19 cellular contexts compared by ENCODE assay signal in genomic region chr9:90645721-90646120, GRCh38. TPM values are rescaled to one million over a fixed set of nuclear protein-coding genes. Genes with fewer than 3 reads are reported as not detected.
DNase-seq lines count a peak whose midpoint lies in the region; ATAC-seq and TF ChIP-seq lines count a peak whose summit lies in the region.
"Had no signal": no experiment of that assay in that cellular context is flagged by ENCODE, and none has a peak within 500 bp of the region (broad histone marks: within the 10 kb centered on the region; RNA-seq: fewer than 3 reads in every experiment).

No MANE protein-coding gene starts in this region.

- no peak overlapping the region for H2BK12ac ChIP-seq in trophoblast cell (ENCODE audit: low read length)

- no peak overlapping the region for H2BK5ac ChIP-seq in trophoblast cell (ENCODE audit: low read depth, low read length, poor library complexity)

- H3K4me2 ChIP-seq in MM.1S (ENCODE audit: low read depth, low read length) (peak overlapping the region; percentile 18; the same call in 1 of the 2 replicates), trophoblast cell (ENCODE audit: low read length) (no peak overlapping the region)

- H3K79me1 ChIP-seq in trophoblast cell (ENCODE audit: low read length) = no peaks in the 10 kb centered on the region

- no peaks in the 10 kb centered on the region for H3K36me3 ChIP-seq in GM06990 (ENCODE audit: control insufficient read depth, insufficient read depth, low read length)
- H3K36me3 ChIP-seq in MM.1S (replicated peaks; ENCODE audit: insufficient read depth, low read length) = no peaks in the 10 kb centered on the region
- H3K36me3 ChIP-seq in trophoblast cell (ENCODE audit: control insufficient read depth in 1 of 2, insufficient read depth in 2 of 2, low read length in 2 of 2) = no peaks in the 10 kb centered on the region
- H3K36me3 ChIP-seq in left ventricle myocardium inferior = no peaks in the 10 kb centered on the region
- H3K36me3 ChIP-seq: BE2C, SJSA1 had no signal

- H3K27me3 Mint-ChIP-seq in osteocyte (ENCODE audit: unreplicated experiment) = peaks cover 47% of the 10 kb centered on the region

- H3K9ac ChIP-seq in MM.1S (ENCODE audit: low read length) (peak overlapping the region; percentile 2; the same call in 1 of the 2 replicates), trophoblast cell (ENCODE audit: low read length) (no peak overlapping the region)

- H3K4me3 Mint-ChIP-seq in osteocyte (ENCODE audit: unreplicated experiment) = no peak overlapping the region
- H3K4me3 Mint-ChIP-seq: CD8-positive, alpha-beta memory T cell; H9; IgD-negative memory B cell had no signal

- H3K4me3 ChIP-seq in GM06990 (replicated peaks; ENCODE audit: low read depth, low read length) (no peak overlapping the region), MM.1S (ENCODE audit: low read length) (no peak overlapping the region), trophoblast cell (ENCODE audit: low read depth, low read length) (no peak overlapping the region), left ventricle myocardium inferior (no peak overlapping the region)
- H3K4me3 ChIP-seq: SJSA1 had no signal

- H3K4ac ChIP-seq in trophoblast cell (ENCODE audit: low read depth, low read length) = no peak overlapping the region

- no peak overlapping the region for H3K27ac Mint-ChIP-seq in osteocyte (ENCODE audit: unreplicated experiment)
- H3K27ac Mint-ChIP-seq: CD8-positive, alpha-beta memory T cell; H9; IgD-negative memory B cell had no signal

- no peak overlapping the region for H3K14ac ChIP-seq in trophoblast cell (ENCODE audit: low read length)

- no peaks in the 10 kb centered on the region for H4K20me1 ChIP-seq in MM.1S (ENCODE audit: insufficient read depth, low read length)

- H3K9me2 ChIP-seq in MM.1S (replicated peaks; ENCODE audit: insufficient read depth, low read length) = no peaks in the 10 kb centered on the region

- no peak overlapping the region for H2BK120ac ChIP-seq in trophoblast cell (ENCODE audit: insufficient read depth, low read length, poor library complexity)

- H4K8ac ChIP-seq in trophoblast cell (ENCODE audit: low read depth, low read length) = no peak overlapping the region

- peak; percentile 9 for TF ChIP-seq CTCF in GM06990 (IDR thresholded peaks at IDR 0.05; ENCODE audit: insufficient read depth, low read length, poor library complexity, severe bottlenecking)
- peak; percentile 63 for TF ChIP-seq CTCF in MM.1S (IDR thresholded peaks at IDR 0.05; ENCODE audit: low read length)
- TF ChIP-seq CTCF in osteocyte (IDR thresholded peaks at IDR 0.05) = no peak
- TF ChIP-seq CTCF in left ventricle myocardium inferior (IDR thresholded peaks at IDR 0.05; ENCODE audit: borderline replicate concordance) = no peak

- ATAC-seq in GM19395 (IDR thresholded peaks at IDR 0.05; ENCODE audit: unreplicated experiment) = no peak

- H3K4me1 ChIP-seq in MM.1S (ENCODE audit: low read length) = peaks cover 36% of the 10 kb centered on the region
- peaks cover 3 to 4% of the 10 kb centered on the region in 2 experiments for H3K4me1 ChIP-seq in trophoblast cell (ENCODE audit: control insufficient read depth in 1 of 2, insufficient read depth in 2 of 2, low read length in 2 of 2)
- H3K4me1 ChIP-seq in left ventricle myocardium inferior = peaks cover 11% of the 10 kb centered on the region
- H3K4me1 ChIP-seq: BE2C, SJSA1 had no signal

- H3K4me1 Mint-ChIP-seq in osteocyte (ENCODE audit: unreplicated experiment) = peaks cover 15% of the 10 kb centered on the region

- H3F3A ChIP-seq in MM.1S (ENCODE audit: insufficient read depth, low read length) = peaks cover 12% of the 10 kb centered on the region

- H3K27ac ChIP-seq in MM.1S (ENCODE audit: low read length) (peak overlapping the region; percentile 50), trophoblast cell (ENCODE audit: low read depth, low read length) (no peak overlapping the region), left ventricle myocardium inferior (replicated peaks) (no peak overlapping the region)
- H3K27ac ChIP-seq: SJSA1 had no signal

- H3K27me3 ChIP-seq in GM06990 (replicated peaks; ENCODE audit: control insufficient read depth, insufficient read depth, low read length) (peaks cover 1% of the 10 kb centered on the region), MM.1S (replicated peaks; ENCODE audit: insufficient read depth, low read length) (no peaks in the 10 kb centered on the region), trophoblast cell (ENCODE audit: insufficient read depth, low read length) (no peaks in the 10 kb centered on the region), left ventricle myocardium inferior (ENCODE audit: low read depth) (peaks cover 86% of the 10 kb centered on the region)

- intact Hi-C loops in left ventricle myocardium inferior (cut with micrococcal nuclease) = no loop called here

- H2AFZ ChIP-seq in MM.1S (ENCODE audit: low read length) (peak overlapping the region; percentile 69), trophoblast cell (ENCODE audit: insufficient read depth, low read length, poor library complexity) (no peak overlapping the region)

- no peak for DNase-seq in GM06990 (ENCODE audit: extremely low read depth, insufficient read length)
- DNase-seq in MM.1S = peak; percentile 64
- DNase-seq in NCI-H748 treated with DMSO at 0.1 percent for 48 hours (lab: John Stamatoyannopoulos, UW) = peak; percentile 16
- no peak for DNase-seq in trophoblast cell
- DNase-seq in osteocyte (ENCODE audit: extremely low spot score, unreplicated experiment) = no peak
- DNase-seq in left ventricle myocardium inferior = no peak
- DNase-seq: BE2C; CD8-positive, alpha-beta memory T cell; DMS79; H9; MV-4-11; NCI-H1436 treated with DMSO at 0.1 percent for 48 hours; OCI-M1; SW 1271 had no signal

- no peak overlapping the region for H2AK5ac ChIP-seq in trophoblast cell (ENCODE audit: low read length)

- no peaks in the 10 kb centered on the region for H3K9me3 ChIP-seq in MM.1S (replicated peaks; ENCODE audit: insufficient read depth, low read length)
- H3K9me3 ChIP-seq in trophoblast cell (ENCODE audit: insufficient read depth, low read depth, low read length) = peaks cover 3% of the 10 kb centered on the region
- peaks cover 11% of the 10 kb centered on the region for H3K9me3 ChIP-seq in left ventricle myocardium inferior (replicated peaks)
- H3K9me3 ChIP-seq: BE2C, SJSA1 had no signal

- no peak overlapping the region for H4K12ac ChIP-seq in trophoblast cell (ENCODE audit: low read depth, low read length)

- H3K36me3 Mint-ChIP-seq in osteocyte (ENCODE audit: unreplicated experiment) = peaks cover 2% of the 10 kb centered on the region

- no CpG with 5 or more reads among the region's 1 CpG for WGBS in trophoblast cell (ENCODE audit: extremely low coverage, insufficient coverage, insufficient read length)

- H3K18ac ChIP-seq in trophoblast cell (ENCODE audit: low read length) = no peak overlapping the region

- H3K79me2 ChIP-seq in MM.1S (ENCODE audit: low read length) (no peaks in the 10 kb centered on the region), trophoblast cell (ENCODE audit: control insufficient read depth, insufficient read depth, low read length, poor library complexity) (no peaks in the 10 kb centered on the region)

- peak overlapping the region; percentile 64 for H3K23ac ChIP-seq in trophoblast cell (ENCODE audit: low read length)

- no peak overlapping the region for H4K91ac ChIP-seq in trophoblast cell (ENCODE audit: low read depth, low read length)

- H3K9me3 Mint-ChIP-seq in osteocyte (ENCODE audit: unreplicated experiment) = peaks cover 7% of the 10 kb centered on the region

RNA-seq across cellular contexts. Expression of gene DIRAS2, which starts 3.1 kb away (rescaled TPM):
- 0.82 and 0.86 TPM in 2 replicates for polyA plus RNA-seq in trophoblast cell (2013)
- total RNA-seq in osteocyte (2.7 and 5.1 TPM in 2 replicates), left ventricle myocardium inferior (0.30 TPM)
- total RNA-seq: CD8-positive, alpha-beta memory T cell; G401; H9; SJSA1 had no signal
- polyA plus RNA-seq: AG04450; CD8-positive, alpha-beta memory T cell; IgD-negative memory B cell had no signal

Comparison
In these comparisons a context has a peak if more than half of its experiments do, and no peak if none do; other contexts are left out.
1. DNase-seq: peak in MM.1S (single experiment) and NCI-H748 treated with DMSO at 0.1 percent for 48 hours (single experiment); none in GM06990 (single experiment), trophoblast cell (0 of 2), osteocyte (single experiment) and left ventricle myocardium inferior (single experiment).
2. CTCF ChIP-seq: peak in GM06990 (single experiment) and MM.1S (single experiment); none in osteocyte (single experiment) and left ventricle myocardium inferior (single experiment).